In the genomic region with DNA sequence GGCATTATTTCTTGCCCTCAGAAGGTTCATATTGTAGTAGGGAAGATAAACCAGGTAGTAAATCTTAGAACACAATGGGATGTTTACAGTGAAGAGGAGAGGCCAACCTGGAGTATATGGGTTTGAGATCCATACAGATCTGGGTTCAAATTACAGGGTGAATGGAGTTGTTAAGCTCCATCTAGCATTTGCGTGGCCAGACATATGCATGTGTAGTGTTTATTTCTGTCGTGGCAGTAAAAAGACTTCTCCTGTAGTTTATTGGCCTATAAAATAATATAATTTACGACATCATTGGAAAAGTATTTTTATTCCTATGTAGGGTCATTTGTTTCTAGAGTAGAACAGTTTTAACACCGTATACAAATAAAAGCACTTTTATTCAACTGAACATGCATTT, we compare ENCODE assay signal across 22 cellular contexts. TPM values are rescaled to one million over a fixed set of nuclear protein-coding genes. Genes with fewer than 3 reads are reported as not detected.
DNase-seq lines count a peak whose midpoint lies in the region; ATAC-seq and TF ChIP-seq lines count a peak whose summit lies in the region.
"Had no signal": no experiment of that assay in that cellular context is flagged by ENCODE, and none has a peak within 500 bp of the region (broad histone marks: within the 10 kb centered on the region; RNA-seq: fewer than 3 reads in every experiment).

No MANE protein-coding gene starts in this region.

- DNase-seq in HEK293T (ENCODE audit: extremely low spot score) (peak; percentile 64), fibroblast of villous mesenchyme (ENCODE audit: low read depth) (peak; percentile 39), smooth muscle cell (lab: John Stamatoyannopoulos, UW; ENCODE audit: unreplicated experiment) (no peak), NCI-H146 (lab: John Stamatoyannopoulos, UW) (no peak), H4 (ENCODE audit: low spot score) (no peak)
- DNase-seq: activated CD8-positive, alpha-beta T cell treated with anti-CD3 and anti-CD28 coated beads, Interleukin-2, amount 10 ng/mL, durations not matched to agents 7 days and 5 days; activated naive CD8-positive, alpha-beta T cell treated with anti-CD3 and anti-CD28 coated beads, Interleukin-2, amount 10 ng/mL, durations not matched to agents 7 days and 5 days; activated T-cell treated with anti-CD3 and anti-CD28 coated beads, Interleukin-2, amount 50 U/mL, for 72 hours; effector CD8-positive, alpha-beta T cell; kidney glomerular epithelial cell; NCI-H2171 treated with DMSO at 0.1 percent for 48 hours; NK-92 treated with Interleukin-12 subunit alpha and Interleukin-12 subunit beta, amount 100 ng/mL, for 24 hours; ovary; T-helper 2 cell; testis had no signal

- no peak overlapping the region for H2AFZ ChIP-seq in SU-DHL-6 (ENCODE audit: low read depth, low read length, severe bottlenecking)
- no peak overlapping the region for H2AFZ ChIP-seq in smooth muscle cell (ENCODE audit: low read depth)

- H3F3A ChIP-seq in SU-DHL-6 (ENCODE audit: insufficient read depth) (peaks cover 37% of the 10 kb centered on the region), smooth muscle cell (ENCODE audit: low read depth) (peaks cover 18% of the 10 kb centered on the region)

- H3K27me3 ChIP-seq in SU-DHL-6 (ENCODE audit: low read length) (no peaks in the 10 kb centered on the region), smooth muscle cell (ENCODE audit: low read depth) (no peaks in the 10 kb centered on the region)
- H3K27me3 ChIP-seq: ovary, testis had no signal

- H3K27ac ChIP-seq in SU-DHL-6 (ENCODE audit: low read depth, low read length), result peak overlapping the region; percentile 16; the same call in 1 of the 2 replicates
- peak overlapping the region; percentile 95 for H3K27ac ChIP-seq in smooth muscle cell (ENCODE audit: low read depth)
- H3K27ac ChIP-seq: ovary, RWPE1 had no signal

- POLR2A ChIA-PET in HEK293T (lab: Yijun Ruan, JAX), result interaction anchor here (0.6 to 0.9 kb wide), 2 partner anchors 54 to 56 kb away, joined by 3 read pairs; no protein-coding TSS in a partner anchor

- WGBS in smooth muscle cell (ENCODE audit: low lambda C conversion rate), result 57% methylated on average over 4 of the region's 4 CpGs

- H4K20me1 ChIP-seq in SU-DHL-6 (ENCODE audit: low read depth, low read length), result no peaks in the 10 kb centered on the region
- no peaks in the 10 kb centered on the region for H4K20me1 ChIP-seq in smooth muscle cell (ENCODE audit: low read depth)

- CTCF ChIA-PET in HEK293T (lab: Yijun Ruan, JAX), result no interaction called here

- peaks cover 37% of the 10 kb centered on the region for H3K4me1 ChIP-seq in smooth muscle cell (ENCODE audit: low read depth)

- H3K4me2 ChIP-seq in SU-DHL-6 (ENCODE audit: low read depth, low read length, poor library complexity, severe bottlenecking) (no peak overlapping the region), smooth muscle cell (peak overlapping the region; percentile 64)

- no peak for TF ChIP-seq POLR2A in GM18505 (IDR thresholded peaks at IDR 0.05; ENCODE audit: borderline replicate concordance, extremely low read depth, insufficient read depth, insufficient read length)

- TF ChIP-seq CTCF in SU-DHL-6 (IDR thresholded peaks at IDR 0.05; ENCODE audit: insufficient read depth, low read length, poor library complexity, severe bottlenecking), result no peak
- no peak for TF ChIP-seq CTCF in fibroblast of villous mesenchyme (IDR thresholded peaks at IDR 0.05; ENCODE audit: insufficient read depth, low read depth, low read length)
- TF ChIP-seq CTCF in smooth muscle cell (IDR thresholded peaks at IDR 0.05; ENCODE audit: borderline replicate concordance, insufficient read depth, poor library complexity, severe bottlenecking), result no peak

- H3K79me2 ChIP-seq in SU-DHL-6 (ENCODE audit: insufficient read depth, low read length) (peaks cover 36% of the 10 kb centered on the region), smooth muscle cell (ENCODE audit: low read depth) (peaks cover 30% of the 10 kb centered on the region)

- H3K9me3 ChIP-seq in SU-DHL-6 (ENCODE audit: insufficient read depth, low read length), result no peaks in the 10 kb centered on the region
- H3K9me3 ChIP-seq in smooth muscle cell (replicated peaks; ENCODE audit: low read depth), result no peaks in the 10 kb centered on the region
- H3K9me3 ChIP-seq: ovary, testis had no signal

- H3K9ac ChIP-seq in SU-DHL-6 (ENCODE audit: low read length) (no peak overlapping the region), smooth muscle cell (ENCODE audit: low read depth) (peak overlapping the region; percentile 40)

- ATAC-seq in GM18505 (IDR thresholded peaks at IDR 0.05; ENCODE audit: unreplicated experiment), result no peak
- ATAC-seq in GM21576 (IDR thresholded peaks at IDR 0.05; ENCODE audit: unreplicated experiment), result no peak
- ATAC-seq: activated CD8-positive, alpha-beta T cell treated with anti-CD3 and anti-CD28 coated beads, Interleukin-2, amount 10 ng/mL, durations not matched to agents 7 days and 5 days; activated T-cell treated with anti-CD3 and anti-CD28 coated beads, Interleukin-2, amount 50 U/mL, for 72 hours; GM12878; sciatic nerve; WTC11 had no signal

- H3K9me2 ChIP-seq in SU-DHL-6 (replicated peaks; ENCODE audit: insufficient read depth, low read length), result no peaks in the 10 kb centered on the region

- H3K4me3 ChIP-seq in SU-DHL-6 (ENCODE audit: insufficient read depth, low read length, poor library complexity, severe bottlenecking), result no peak overlapping the region
- H3K4me3 ChIP-seq in fibroblast of villous mesenchyme (ENCODE audit: low read depth, low read length), result no peak overlapping the region
- no peak overlapping the region for H3K4me3 ChIP-seq in smooth muscle cell
- H3K4me3 ChIP-seq: GM12878, ovary, testis had no signal

- H3K36me3 ChIP-seq in SU-DHL-6 (ENCODE audit: low read length) (no peaks in the 10 kb centered on the region; the same call in 1 of the 2 replicates), smooth muscle cell (ENCODE audit: low read depth) (no peaks in the 10 kb centered on the region)
- H3K36me3 ChIP-seq: ovary had no signal

TF ChIP-seq in HEK293T, 16 proteins besides CTCF, POLR2A, EP300 and RAD21:
- TF ChIP-seq FOXM1 (IDR thresholded peaks at IDR 0.05; ENCODE audit: borderline replicate concordance) (0 out of 2 replicates have a peak, but pooled peaks have one; percentile 59), ARNT (IDR thresholded peaks at IDR 0.05) (peak; percentile 95), BHLHE40 (IDR thresholded peaks at IDR 0.05; ENCODE audit: borderline replicate concordance) (no peak), CTBP1 (IDR thresholded peaks at IDR 0.05; ENCODE audit: borderline replicate concordance) (peak; percentile 95), FOXA1 (IDR thresholded peaks at IDR 0.05) (no peak), ZNF384 (IDR thresholded peaks at IDR 0.05) (0 out of 2 replicates have a peak, but pooled peaks have one; percentile 29), TARDBP (IDR thresholded peaks at IDR 0.05) (0 out of 2 replicates have a peak, but pooled peaks have one; percentile 33), LEF1 (IDR thresholded peaks at IDR 0.05; ENCODE audit: borderline replicate concordance) (0 out of 2 replicates have a peak, but pooled peaks have one; percentile 30), SUZ12 (IDR thresholded peaks at IDR 0.05) (no peak), HDGF (IDR thresholded peaks at IDR 0.05; ENCODE audit: borderline replicate concordance) (no peak), FOXK2 (IDR thresholded peaks at IDR 0.05) (peak; percentile 70; the same call in 1 of the 2 replicates), ELF4 (IDR thresholded peaks at IDR 0.05) (no peak), L3MBTL2 (conservative IDR thresholded peaks at IDR 0.05) (0 out of 2 replicates have a peak, but pooled peaks have one; percentile 17), NFRKB (IDR thresholded peaks at IDR 0.05) (no peak), SP1 (IDR thresholded peaks at IDR 0.05) (no peak)
- TF ChIP-seq, protein P1, sequence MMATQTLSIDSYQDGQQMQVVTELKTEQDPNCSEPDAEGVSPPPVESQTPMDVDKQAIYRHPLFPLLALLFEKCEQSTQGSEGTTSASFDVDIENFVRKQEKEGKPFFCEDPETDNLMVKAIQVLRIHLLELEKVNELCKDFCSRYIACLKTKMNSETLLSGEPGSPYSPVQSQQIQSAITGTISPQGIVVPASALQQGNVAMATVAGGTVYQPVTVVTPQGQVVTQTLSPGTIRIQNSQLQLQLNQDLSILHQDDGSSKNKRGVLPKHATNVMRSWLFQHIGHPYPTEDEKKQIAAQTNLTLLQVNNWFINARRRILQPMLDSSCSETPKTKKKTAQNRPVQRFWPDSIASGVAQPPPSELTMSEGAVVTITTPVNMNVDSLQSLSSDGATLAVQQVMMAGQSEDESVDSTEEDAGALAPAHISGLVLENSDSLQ (IDR thresholded peaks at IDR 0.05), result peak; percentile 95
TF ChIP-seq in HEK293T: peak in this region for 9.

RNA-seq across cellular contexts. Expression of gene TULP4, which starts 25.2 kb away (rescaled TPM):
- 90.2 and 120 TPM in 2 replicates for total RNA-seq in fibroblast of villous mesenchyme
- total RNA-seq in smooth muscle cell, result 85.0 and 90.6 TPM in 2 replicates
- 16.1 and 20.8 TPM in 2 replicates for polyA plus RNA-seq in smooth muscle cell
- 22.6 and 35.4 TPM in 2 replicates for total RNA-seq in H4 (2014; rRNA removed; shearing (Covaris generic))

Comparison
In these comparisons a context has a peak if more than half of its experiments do, and no peak if none do; other contexts are left out.
1. DNase-seq: peak in HEK293T (single experiment) and fibroblast of villous mesenchyme (single experiment); none in smooth muscle cell (single experiment), NCI-H146 (single experiment) and H4 (single experiment).